In the genomic region with DNA sequence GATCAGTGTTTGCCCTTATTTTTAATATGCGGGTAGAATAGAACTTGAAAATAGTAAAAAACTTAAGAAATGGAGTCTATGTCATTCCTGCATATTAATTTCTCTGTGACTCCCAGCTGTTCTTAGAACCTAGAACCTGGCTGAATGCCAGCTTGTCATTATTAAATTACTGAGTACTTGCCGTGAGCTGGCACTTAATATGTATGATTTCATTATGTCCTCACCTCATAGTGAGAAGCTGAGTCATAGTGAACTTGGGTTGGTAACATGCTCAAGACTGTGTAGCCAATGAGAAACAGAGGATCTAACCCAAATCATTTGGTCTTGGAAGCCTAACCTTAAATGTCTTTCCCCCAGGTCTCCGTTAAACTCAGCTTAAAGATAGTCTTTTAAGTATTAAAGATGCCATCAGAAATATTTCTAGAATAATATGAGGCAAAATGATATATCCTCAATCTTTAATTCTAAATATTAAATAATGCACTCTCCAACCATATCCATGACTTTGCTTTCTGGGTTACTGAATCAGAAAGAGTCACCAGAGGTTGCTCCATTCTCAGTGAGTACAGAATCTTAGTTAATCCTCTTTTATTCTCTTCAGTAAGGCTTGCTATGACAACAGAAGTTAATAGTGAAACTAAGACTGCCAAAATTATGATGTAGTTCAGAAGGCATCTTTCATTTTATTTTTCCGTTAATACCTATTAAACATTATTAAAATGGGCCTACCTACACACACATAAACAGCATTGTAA, we compare ENCODE assay signal across 1 cellular context.
TF ChIP-seq lines count a peak whose summit lies in the region.

No MANE protein-coding gene starts in this region.

TF ChIP-seq in GM23338, 12 proteins besides CTCF, POLR2A, EP300 and RAD21 (continued from another document):
- TF ChIP-seq, protein P1, sequence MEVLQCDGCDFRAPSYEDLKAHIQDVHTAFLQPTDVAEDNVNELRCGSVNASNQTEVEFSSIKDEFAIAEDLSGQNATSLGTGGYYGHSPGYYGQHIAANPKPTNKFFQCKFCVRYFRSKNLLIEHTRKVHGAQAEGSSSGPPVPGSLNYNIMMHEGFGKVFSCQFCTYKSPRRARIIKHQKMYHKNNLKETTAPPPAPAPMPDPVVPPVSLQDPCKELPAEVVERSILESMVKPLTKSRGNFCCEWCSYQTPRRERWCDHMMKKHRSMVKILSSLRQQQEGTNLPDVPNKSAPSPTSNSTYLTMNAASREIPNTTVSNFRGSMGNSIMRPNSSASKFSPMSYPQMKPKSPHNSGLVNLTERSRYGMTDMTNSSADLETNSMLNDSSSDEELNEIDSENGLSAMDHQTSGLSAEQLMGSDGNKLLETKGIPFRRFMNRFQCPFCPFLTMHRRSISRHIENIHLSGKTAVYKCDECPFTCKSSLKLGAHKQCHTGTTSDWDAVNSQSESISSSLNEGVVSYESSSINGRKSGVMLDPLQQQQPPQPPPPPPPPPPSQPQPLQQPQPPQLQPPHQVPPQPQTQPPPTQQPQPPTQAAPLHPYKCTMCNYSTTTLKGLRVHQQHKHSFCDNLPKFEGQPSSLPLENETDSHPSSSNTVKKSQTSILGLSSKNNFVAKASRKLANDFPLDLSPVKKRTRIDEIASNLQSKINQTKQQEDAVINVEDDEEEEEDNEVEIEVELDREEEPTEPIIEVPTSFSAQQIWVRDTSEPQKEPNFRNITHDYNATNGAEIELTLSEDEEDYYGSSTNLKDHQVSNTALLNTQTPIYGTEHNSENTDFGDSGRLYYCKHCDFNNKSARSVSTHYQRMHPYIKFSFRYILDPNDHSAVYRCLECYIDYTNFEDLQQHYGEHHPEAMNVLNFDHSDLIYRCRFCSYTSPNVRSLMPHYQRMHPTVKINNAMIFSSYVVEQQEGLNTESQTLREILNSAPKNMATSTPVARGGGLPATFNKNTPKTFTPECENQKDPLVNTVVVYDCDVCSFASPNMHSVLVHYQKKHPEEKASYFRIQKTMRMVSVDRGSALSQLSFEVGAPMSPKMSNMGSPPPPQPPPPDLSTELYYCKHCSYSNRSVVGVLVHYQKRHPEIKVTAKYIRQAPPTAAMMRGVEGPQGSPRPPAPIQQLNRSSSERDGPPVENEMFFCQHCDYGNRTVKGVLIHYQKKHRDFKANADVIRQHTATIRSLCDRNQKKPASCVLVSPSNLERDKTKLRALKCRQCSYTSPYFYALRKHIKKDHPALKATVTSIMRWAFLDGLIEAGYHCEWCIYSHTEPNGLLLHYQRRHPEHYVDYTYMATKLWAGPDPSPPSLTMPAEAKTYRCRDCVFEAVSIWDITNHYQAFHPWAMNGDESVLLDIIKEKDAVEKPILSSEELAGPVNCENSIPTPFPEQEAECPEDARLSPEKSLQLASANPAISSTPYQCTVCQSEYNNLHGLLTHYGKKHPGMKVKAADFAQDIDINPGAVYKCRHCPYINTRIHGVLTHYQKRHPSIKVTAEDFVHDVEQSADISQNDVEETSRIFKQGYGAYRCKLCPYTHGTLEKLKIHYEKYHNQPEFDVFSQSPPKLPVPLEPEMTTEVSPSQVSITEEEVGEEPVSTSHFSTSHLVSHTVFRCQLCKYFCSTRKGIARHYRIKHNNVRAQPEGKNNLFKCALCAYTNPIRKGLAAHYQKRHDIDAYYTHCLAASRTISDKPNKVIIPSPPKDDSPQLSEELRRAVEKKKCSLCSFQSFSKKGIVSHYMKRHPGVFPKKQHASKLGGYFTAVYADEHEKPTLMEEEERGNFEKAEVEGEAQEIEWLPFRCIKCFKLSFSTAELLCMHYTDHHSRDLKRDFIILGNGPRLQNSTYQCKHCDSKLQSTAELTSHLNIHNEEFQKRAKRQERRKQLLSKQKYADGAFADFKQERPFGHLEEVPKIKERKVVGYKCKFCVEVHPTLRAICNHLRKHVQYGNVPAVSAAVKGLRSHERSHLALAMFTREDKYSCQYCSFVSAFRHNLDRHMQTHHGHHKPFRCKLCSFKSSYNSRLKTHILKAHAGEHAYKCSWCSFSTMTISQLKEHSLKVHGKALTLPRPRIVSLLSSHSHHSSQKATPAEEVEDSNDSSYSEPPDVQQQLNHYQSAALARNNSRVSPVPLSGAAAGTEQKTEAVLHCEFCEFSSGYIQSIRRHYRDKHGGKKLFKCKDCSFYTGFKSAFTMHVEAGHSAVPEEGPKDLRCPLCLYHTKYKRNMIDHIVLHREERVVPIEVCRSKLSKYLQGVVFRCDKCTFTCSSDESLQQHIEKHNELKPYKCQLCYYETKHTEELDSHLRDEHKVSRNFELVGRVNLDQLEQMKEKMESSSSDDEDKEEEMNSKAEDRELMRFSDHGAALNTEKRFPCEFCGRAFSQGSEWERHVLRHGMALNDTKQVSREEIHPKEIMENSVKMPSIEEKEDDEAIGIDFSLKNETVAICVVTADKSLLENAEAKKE (CRISPR knock-in tag; IDR thresholded peaks at IDR 0.05), result no peak
- TF ChIP-seq ZNF331 (CRISPR knock-in tag; IDR thresholded peaks at IDR 0.05; ENCODE audit: low read depth), result no peak
- no peak for TF ChIP-seq CREB1 (CRISPR knock-in tag; IDR thresholded peaks at IDR 0.05; ENCODE audit: low read depth)
- no peak for TF ChIP-seq JUNB (IDR thresholded peaks at IDR 0.05; ENCODE audit: unreplicated experiment)
- TF ChIP-seq EZH2phosphoT487 (IDR thresholded peaks at IDR 0.05; ENCODE audit: unreplicated experiment), result no peak
- TF ChIP-seq EZH2 (IDR thresholded peaks at IDR 0.05; ENCODE audit: low read depth, unreplicated experiment), result no peak
- TF ChIP-seq, protein P2, sequence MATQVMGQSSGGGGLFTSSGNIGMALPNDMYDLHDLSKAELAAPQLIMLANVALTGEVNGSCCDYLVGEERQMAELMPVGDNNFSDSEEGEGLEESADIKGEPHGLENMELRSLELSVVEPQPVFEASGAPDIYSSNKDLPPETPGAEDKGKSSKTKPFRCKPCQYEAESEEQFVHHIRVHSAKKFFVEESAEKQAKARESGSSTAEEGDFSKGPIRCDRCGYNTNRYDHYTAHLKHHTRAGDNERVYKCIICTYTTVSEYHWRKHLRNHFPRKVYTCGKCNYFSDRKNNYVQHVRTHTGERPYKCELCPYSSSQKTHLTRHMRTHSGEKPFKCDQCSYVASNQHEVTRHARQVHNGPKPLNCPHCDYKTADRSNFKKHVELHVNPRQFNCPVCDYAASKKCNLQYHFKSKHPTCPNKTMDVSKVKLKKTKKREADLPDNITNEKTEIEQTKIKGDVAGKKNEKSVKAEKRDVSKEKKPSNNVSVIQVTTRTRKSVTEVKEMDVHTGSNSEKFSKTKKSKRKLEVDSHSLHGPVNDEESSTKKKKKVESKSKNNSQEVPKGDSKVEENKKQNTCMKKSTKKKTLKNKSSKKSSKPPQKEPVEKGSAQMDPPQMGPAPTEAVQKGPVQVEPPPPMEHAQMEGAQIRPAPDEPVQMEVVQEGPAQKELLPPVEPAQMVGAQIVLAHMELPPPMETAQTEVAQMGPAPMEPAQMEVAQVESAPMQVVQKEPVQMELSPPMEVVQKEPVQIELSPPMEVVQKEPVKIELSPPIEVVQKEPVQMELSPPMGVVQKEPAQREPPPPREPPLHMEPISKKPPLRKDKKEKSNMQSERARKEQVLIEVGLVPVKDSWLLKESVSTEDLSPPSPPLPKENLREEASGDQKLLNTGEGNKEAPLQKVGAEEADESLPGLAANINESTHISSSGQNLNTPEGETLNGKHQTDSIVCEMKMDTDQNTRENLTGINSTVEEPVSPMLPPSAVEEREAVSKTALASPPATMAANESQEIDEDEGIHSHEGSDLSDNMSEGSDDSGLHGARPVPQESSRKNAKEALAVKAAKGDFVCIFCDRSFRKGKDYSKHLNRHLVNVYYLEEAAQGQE (IDR thresholded peaks at IDR 0.05; ENCODE audit: unreplicated experiment), result no peak
- no peak for TF ChIP-seq STAT1 (IDR thresholded peaks at IDR 0.05; ENCODE audit: unreplicated experiment)
- TF ChIP-seq, protein P3, sequence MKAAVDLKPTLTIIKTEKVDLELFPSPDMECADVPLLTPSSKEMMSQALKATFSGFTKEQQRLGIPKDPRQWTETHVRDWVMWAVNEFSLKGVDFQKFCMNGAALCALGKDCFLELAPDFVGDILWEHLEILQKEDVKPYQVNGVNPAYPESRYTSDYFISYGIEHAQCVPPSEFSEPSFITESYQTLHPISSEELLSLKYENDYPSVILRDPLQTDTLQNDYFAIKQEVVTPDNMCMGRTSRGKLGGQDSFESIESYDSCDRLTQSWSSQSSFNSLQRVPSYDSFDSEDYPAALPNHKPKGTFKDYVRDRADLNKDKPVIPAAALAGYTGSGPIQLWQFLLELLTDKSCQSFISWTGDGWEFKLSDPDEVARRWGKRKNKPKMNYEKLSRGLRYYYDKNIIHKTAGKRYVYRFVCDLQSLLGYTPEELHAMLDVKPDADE (IDR thresholded peaks at IDR 0.05), result no peak
- TF ChIP-seq NANOG (IDR thresholded peaks at IDR 0.05; ENCODE audit: borderline replicate concordance), result no peak
TF ChIP-seq in GM23338: peak in this region for 0.
